ENCODE assay signal across 1 cellular context in the genomic region with DNA sequence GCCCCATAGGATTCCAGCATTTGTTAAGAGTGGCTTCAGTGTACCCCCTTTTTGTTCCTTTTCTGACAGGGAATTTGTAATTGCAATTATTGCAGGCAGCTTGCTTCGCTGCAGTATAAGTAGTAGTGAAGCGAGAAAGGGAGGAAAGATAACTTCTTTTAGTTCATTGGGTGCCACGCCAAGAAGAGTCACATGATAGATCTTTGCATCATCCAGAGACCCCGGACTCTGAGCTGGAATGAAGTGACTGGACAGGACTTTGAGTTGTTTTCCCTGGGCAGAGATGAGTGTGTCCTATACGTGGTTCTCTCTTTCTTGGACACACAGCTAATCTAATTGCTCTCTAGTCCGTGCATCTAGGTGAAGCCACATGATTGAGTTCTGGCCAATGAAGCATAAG.
TF ChIP-seq lines count a peak whose summit lies in the region.

No MANE protein-coding gene starts in this region.

TF ChIP-seq in HepG2, 621 proteins besides CTCF, POLR2A, EP300 and RAD21 (continued from another document and continues in another):
- TF ChIP-seq, protein P1, sequence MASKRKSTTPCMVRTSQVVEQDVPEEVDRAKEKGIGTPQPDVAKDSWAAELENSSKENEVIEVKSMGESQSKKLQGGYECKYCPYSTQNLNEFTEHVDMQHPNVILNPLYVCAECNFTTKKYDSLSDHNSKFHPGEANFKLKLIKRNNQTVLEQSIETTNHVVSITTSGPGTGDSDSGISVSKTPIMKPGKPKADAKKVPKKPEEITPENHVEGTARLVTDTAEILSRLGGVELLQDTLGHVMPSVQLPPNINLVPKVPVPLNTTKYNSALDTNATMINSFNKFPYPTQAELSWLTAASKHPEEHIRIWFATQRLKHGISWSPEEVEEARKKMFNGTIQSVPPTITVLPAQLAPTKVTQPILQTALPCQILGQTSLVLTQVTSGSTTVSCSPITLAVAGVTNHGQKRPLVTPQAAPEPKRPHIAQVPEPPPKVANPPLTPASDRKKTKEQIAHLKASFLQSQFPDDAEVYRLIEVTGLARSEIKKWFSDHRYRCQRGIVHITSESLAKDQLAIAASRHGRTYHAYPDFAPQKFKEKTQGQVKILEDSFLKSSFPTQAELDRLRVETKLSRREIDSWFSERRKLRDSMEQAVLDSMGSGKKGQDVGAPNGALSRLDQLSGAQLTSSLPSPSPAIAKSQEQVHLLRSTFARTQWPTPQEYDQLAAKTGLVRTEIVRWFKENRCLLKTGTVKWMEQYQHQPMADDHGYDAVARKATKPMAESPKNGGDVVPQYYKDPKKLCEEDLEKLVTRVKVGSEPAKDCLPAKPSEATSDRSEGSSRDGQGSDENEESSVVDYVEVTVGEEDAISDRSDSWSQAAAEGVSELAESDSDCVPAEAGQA (IDR thresholded peaks at IDR 0.05; ENCODE audit: low read depth) = no peak
- TF ChIP-seq, protein P1 (CRISPR knock-in tag; IDR thresholded peaks at IDR 0.05; ENCODE audit: borderline replicate concordance) = no peak
- TF ChIP-seq ZNF335 (CRISPR knock-in tag; IDR thresholded peaks at IDR 0.05) (no peak), MXI1 (IDR thresholded peaks at IDR 0.05; ENCODE audit: borderline replicate concordance, low read depth, low read length) (peak; percentile 40; the same call in 1 of the 3 replicates), ZNF558 (CRISPR knock-in tag; IDR thresholded peaks at IDR 0.05; ENCODE audit: borderline replicate concordance) (no peak), ZBTB7B (CRISPR knock-in tag; IDR thresholded peaks at IDR 0.05) (no peak), PHF21A (CRISPR knock-in tag; IDR thresholded peaks at IDR 0.05) (no peak), SATB2 (CRISPR knock-in tag; IDR thresholded peaks at IDR 0.05) (no peak), SPEN (CRISPR knock-in tag; IDR thresholded peaks at IDR 0.05; ENCODE audit: low read depth) (peak; percentile 65; the same call in 1 of the 2 replicates), ZNF331 (CRISPR knock-in tag; IDR thresholded peaks at IDR 0.05) (no peak), ZNF772 (CRISPR knock-in tag; IDR thresholded peaks at IDR 0.05) (0 out of 2 replicates have a peak, but pooled peaks have one; percentile 27), SOX6 (IDR thresholded peaks at IDR 0.05) (no peak), SOX6 (CRISPR knock-in tag; IDR thresholded peaks at IDR 0.05) (peak; percentile 49; the same call in 1 of the 2 replicates), NFE2 (CRISPR knock-in tag; IDR thresholded peaks at IDR 0.05) (no peak), TMF1 (CRISPR knock-in tag; IDR thresholded peaks at IDR 0.05; ENCODE audit: low read depth) (no peak), JUN (CRISPR knock-in tag; IDR thresholded peaks at IDR 0.05) (peak; percentile 16; the same call in 1 of the 2 replicates), HDAC1 (CRISPR knock-in tag; IDR thresholded peaks at IDR 0.05) (no peak), PRDM4 (CRISPR knock-in tag; IDR thresholded peaks at IDR 0.05; ENCODE audit: borderline replicate concordance) (no peak), ZNF546 (CRISPR knock-in tag; conservative IDR thresholded peaks at IDR 0.05) (no peak), KAT8 (CRISPR knock-in tag; IDR thresholded peaks at IDR 0.05) (peak; percentile 49; the same call in 1 of the 2 replicates), ZNF883 (CRISPR knock-in tag; IDR thresholded peaks at IDR 0.05; ENCODE audit: not compliant biosample characterization) (no peak), ZNF441 (CRISPR knock-in tag; IDR thresholded peaks at IDR 0.05; ENCODE audit: borderline replicate concordance) (0 out of 2 replicates have a peak, but pooled peaks have one; percentile 55), ZNF235 (CRISPR knock-in tag; IDR thresholded peaks at IDR 0.05; ENCODE audit: borderline replicate concordance) (no peak), POGZ (CRISPR knock-in tag; IDR thresholded peaks at IDR 0.05) (peak; percentile 93), MED13 (CRISPR knock-in tag; IDR thresholded peaks at IDR 0.05) (no peak), HNRNPUL1 (IDR thresholded peaks at IDR 0.05; ENCODE audit: low read depth, low read length) (no peak), ZNF33B (CRISPR knock-in tag; IDR thresholded peaks at IDR 0.05) (no peak), ZNF724P (CRISPR knock-in tag; IDR thresholded peaks at IDR 0.05; ENCODE audit: borderline replicate concordance) (no peak), ZNF777 (CRISPR knock-in tag; IDR thresholded peaks at IDR 0.05) (no peak), MIXL1 (CRISPR knock-in tag; IDR thresholded peaks at IDR 0.05) (peak; percentile 74), TARDBP (CRISPR knock-in tag; IDR thresholded peaks at IDR 0.05) (no peak; the same call in 1 of the 2 replicates), TRIM24 (CRISPR knock-in tag; IDR thresholded peaks at IDR 0.05) (peak; percentile 66; the same call in 1 of the 2 replicates), YEATS2 (CRISPR knock-in tag; IDR thresholded peaks at IDR 0.05; ENCODE audit: borderline replicate concordance) (no peak), ZFX (CRISPR knock-in tag; IDR thresholded peaks at IDR 0.05; ENCODE audit: low read depth) (no peak), CHD4 (IDR thresholded peaks at IDR 0.05; ENCODE audit: borderline replicate concordance, low read length) (peak; percentile 45; the same call in 1 of the 2 replicates), ZSCAN30 (CRISPR knock-in tag; IDR thresholded peaks at IDR 0.05) (no peak), TOE1 (CRISPR knock-in tag; IDR thresholded peaks at IDR 0.05) (no peak), ZFP36L2 (CRISPR knock-in tag; IDR thresholded peaks at IDR 0.05) (no peak)
- TF ChIP-seq, protein P2, sequence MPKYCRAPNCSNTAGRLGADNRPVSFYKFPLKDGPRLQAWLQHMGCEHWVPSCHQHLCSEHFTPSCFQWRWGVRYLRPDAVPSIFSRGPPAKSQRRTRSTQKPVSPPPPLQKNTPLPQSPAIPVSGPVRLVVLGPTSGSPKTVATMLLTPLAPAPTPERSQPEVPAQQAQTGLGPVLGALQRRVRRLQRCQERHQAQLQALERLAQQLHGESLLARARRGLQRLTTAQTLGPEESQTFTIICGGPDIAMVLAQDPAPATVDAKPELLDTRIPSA (CRISPR knock-in tag; IDR thresholded peaks at IDR 0.05; ENCODE audit: borderline replicate concordance) = no peak
- TF ChIP-seq, protein P3, sequence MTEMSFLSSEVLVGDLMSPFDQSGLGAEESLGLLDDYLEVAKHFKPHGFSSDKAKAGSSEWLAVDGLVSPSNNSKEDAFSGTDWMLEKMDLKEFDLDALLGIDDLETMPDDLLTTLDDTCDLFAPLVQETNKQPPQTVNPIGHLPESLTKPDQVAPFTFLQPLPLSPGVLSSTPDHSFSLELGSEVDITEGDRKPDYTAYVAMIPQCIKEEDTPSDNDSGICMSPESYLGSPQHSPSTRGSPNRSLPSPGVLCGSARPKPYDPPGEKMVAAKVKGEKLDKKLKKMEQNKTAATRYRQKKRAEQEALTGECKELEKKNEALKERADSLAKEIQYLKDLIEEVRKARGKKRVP (CRISPR knock-in tag; IDR thresholded peaks at IDR 0.05) = peak in 1 of 2 experiments; percentile 92; a peak in 2 of 4 replicates
- TF ChIP-seq, protein P4, sequence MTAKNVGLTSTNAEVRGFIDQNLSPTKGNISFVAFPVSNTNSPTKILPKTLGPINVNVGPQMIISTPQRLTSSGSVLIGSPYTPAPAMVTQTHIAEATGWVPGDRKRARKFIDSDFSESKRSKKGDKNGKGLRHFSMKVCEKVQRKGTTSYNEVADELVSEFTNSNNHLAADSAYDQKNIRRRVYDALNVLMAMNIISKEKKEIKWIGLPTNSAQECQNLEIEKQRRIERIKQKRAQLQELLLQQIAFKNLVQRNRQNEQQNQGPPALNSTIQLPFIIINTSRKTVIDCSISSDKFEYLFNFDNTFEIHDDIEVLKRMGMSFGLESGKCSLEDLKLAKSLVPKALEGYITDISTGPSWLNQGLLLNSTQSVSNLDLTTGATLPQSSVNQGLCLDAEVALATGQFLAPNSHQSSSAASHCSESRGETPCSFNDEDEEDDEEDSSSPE (CRISPR knock-in tag; IDR thresholded peaks at IDR 0.05) = no peak
- TF ChIP-seq, protein P5, sequence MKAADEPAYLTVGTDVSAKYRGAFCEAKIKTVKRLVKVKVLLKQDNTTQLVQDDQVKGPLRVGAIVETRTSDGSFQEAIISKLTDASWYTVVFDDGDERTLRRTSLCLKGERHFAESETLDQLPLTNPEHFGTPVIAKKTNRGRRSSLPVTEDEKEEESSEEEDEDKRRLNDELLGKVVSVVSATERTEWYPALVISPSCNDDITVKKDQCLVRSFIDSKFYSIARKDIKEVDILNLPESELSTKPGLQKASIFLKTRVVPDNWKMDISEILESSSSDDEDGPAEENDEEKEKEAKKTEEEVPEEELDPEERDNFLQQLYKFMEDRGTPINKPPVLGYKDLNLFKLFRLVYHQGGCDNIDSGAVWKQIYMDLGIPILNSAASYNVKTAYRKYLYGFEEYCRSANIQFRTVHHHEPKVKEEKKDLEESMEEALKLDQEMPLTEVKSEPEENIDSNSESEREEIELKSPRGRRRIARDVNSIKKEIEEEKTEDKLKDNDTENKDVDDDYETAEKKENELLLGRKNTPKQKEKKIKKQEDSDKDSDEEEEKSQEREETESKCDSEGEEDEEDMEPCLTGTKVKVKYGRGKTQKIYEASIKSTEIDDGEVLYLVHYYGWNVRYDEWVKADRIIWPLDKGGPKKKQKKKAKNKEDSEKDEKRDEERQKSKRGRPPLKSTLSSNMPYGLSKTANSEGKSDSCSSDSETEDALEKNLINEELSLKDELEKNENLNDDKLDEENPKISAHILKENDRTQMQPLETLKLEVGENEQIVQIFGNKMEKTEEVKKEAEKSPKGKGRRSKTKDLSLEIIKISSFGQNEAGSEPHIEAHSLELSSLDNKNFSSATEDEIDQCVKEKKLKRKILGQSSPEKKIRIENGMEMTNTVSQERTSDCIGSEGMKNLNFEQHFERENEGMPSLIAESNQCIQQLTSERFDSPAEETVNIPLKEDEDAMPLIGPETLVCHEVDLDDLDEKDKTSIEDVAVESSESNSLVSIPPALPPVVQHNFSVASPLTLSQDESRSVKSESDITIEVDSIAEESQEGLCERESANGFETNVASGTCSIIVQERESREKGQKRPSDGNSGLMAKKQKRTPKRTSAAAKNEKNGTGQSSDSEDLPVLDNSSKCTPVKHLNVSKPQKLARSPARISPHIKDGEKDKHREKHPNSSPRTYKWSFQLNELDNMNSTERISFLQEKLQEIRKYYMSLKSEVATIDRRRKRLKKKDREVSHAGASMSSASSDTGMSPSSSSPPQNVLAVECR (CRISPR knock-in tag; IDR thresholded peaks at IDR 0.05; ENCODE audit: borderline replicate concordance) = peak; percentile 28; the same call in 1 of the 2 replicates
- TF ChIP-seq, protein P6, sequence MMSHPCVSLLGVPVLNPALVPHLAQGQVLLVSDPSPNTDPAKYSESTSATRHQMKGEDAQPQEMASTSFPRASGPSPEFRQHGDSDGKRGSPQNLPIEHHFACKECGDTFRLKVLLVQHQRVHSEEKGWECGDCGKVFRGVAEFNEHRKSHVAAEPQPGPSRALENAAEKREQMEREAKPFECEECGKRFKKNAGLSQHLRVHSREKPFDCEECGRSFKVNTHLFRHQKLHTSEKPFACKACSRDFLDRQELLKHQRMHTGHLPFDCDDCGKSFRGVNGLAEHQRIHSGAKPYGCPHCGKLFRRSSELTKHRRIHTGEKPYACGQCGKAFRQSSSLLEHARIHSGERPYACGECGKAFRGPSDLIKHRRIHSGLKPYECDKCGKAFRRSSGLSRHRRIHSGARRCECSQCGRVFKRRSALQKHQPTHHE (CRISPR knock-in tag; IDR thresholded peaks at IDR 0.05; ENCODE audit: borderline replicate concordance) = no peak
